9 cellular contexts compared by ENCODE assay signal in genomic region chr18:56709463-56709862, GRCh38. TPM values are rescaled to one million over a fixed set of nuclear protein-coding genes. Genes with fewer than 3 reads are reported as not detected.
DNase-seq lines count a peak whose midpoint lies in the region; ATAC-seq, FAIRE-seq and TF ChIP-seq lines count a peak whose summit lies in the region.
"Had no signal": no experiment of that assay in that cellular context is flagged by ENCODE, and none has a peak within 500 bp of the region (broad histone marks: within the 10 kb centered on the region; RNA-seq: fewer than 3 reads in every experiment).

No MANE protein-coding gene starts in this region.

- ATAC-seq in CD8-positive, alpha-beta T cell, result peak; percentile 100
- peak; percentile 99 for ATAC-seq in GM18519 (IDR thresholded peaks at IDR 0.05; ENCODE audit: low FRiP score, unreplicated experiment)
- ATAC-seq in HG02870 (IDR thresholded peaks at IDR 0.05; ENCODE audit: unreplicated experiment), result peak; percentile 100

- H3K27me3 Mint-ChIP-seq in CD8-positive, alpha-beta T cell (ENCODE audit: low read depth), result no peaks in the 10 kb centered on the region
- no peaks in the 10 kb centered on the region for H3K27me3 Mint-ChIP-seq in activated T-helper 1 cell treated with anti-CD3 and anti-CD28 coated beads, Interleukin-12 subunit alpha, Interleukin-12 subunit beta, Interleukin-2, Interleukin-4 antibody, amounts not matched to agents 30 ng/mL and 10 ng/mL and 1 ng/mL, durations not matched to agents 14 hours and 24 hours and 36 hours (ENCODE audit: insufficient read depth)
- H3K27me3 Mint-ChIP-seq: activated naive CD8-positive, alpha-beta T cell had no signal

- no peaks in the 10 kb centered on the region for H3K9me3 Mint-ChIP-seq in CD8-positive, alpha-beta T cell
- no peaks in the 10 kb centered on the region for H3K9me3 Mint-ChIP-seq in activated T-helper 1 cell treated with anti-CD3 and anti-CD28 coated beads, Interleukin-12 subunit alpha, Interleukin-12 subunit beta, Interleukin-2, Interleukin-4 antibody, amounts not matched to agents 30 ng/mL and 10 ng/mL and 1 ng/mL, durations not matched to agents 14 hours and 24 hours and 36 hours

- no peaks in the 10 kb centered on the region for H3K9me3 ChIP-seq in CD8-positive, alpha-beta T cell (ENCODE audit: low read length)
- H3K9me3 ChIP-seq in kidney (ENCODE audit: control insufficient read depth in 1 of 2, low read length in 2 of 2), result no peaks in the 10 kb centered on the region

- H3K4me1 Mint-ChIP-seq in CD8-positive, alpha-beta T cell (ENCODE audit: low read depth), result peaks cover 5% of the 10 kb centered on the region
- peaks cover 28% of the 10 kb centered on the region for H3K4me1 Mint-ChIP-seq in activated T-helper 1 cell treated with anti-CD3 and anti-CD28 coated beads, Interleukin-12 subunit alpha, Interleukin-12 subunit beta, Interleukin-2, Interleukin-4 antibody, amounts not matched to agents 30 ng/mL and 10 ng/mL and 1 ng/mL, durations not matched to agents 14 hours and 24 hours and 36 hours (ENCODE audit: low read depth)

- peak; percentile 58 for TF ChIP-seq CTCF in CD8-positive, alpha-beta T cell (IDR thresholded peaks at IDR 0.05)
- TF ChIP-seq CTCF in kidney (IDR thresholded peaks at IDR 0.05; ENCODE audit: borderline replicate concordance, extremely low read depth, insufficient read depth), result peak; percentile 6

- peak; percentile 3 for FAIRE-seq in kidney (lab: Jason Lieb, UNC)

- CTCF ChIA-PET in CD8-positive, alpha-beta T cell (lab: Charles Lee), result interaction anchor here (0.8 to 1.2 kb wide), 4 partner anchors 12 to 78 kb away, joined by 3 to 4 read pairs (median 3); partner anchors contain the start of gene TXNL1

- no peaks in the 10 kb centered on the region for H3K36me3 ChIP-seq in CD8-positive, alpha-beta T cell (ENCODE audit: insufficient read depth, low read length)
- H3K36me3 ChIP-seq in kidney (ENCODE audit: control insufficient read depth in 1 of 2, insufficient read depth in 2 of 2, low read length in 2 of 2), result no peaks in the 10 kb centered on the region

- no peaks in the 10 kb centered on the region for H3K27me3 ChIP-seq in CD8-positive, alpha-beta T cell (ENCODE audit: insufficient read depth, low read length)

- DNase-seq in CD8-positive, alpha-beta T cell, result peak in 5 of 7 experiments; percentile 2 to 35 (median 27)
- DNase-seq in NCI-H1694 (lab: John Stamatoyannopoulos, UW) (peak; percentile 2), kidney (no peak), NK-92 (lab: John Stamatoyannopoulos, UW; ENCODE audit: unreplicated experiment) (no peak), NCI-H1105 treated with DMSO at 0.1 percent for 48 hours (lab: John Stamatoyannopoulos, UW) (no peak)
- peak; percentile 41 for DNase-seq in activated T-helper 1 cell treated with anti-CD3 and anti-CD28 coated beads, Interleukin-12 subunit alpha, Interleukin-12 subunit beta, Interleukin-2, Interleukin-4 antibody, amounts not matched to agents 30 ng/mL and 10 ng/mL and 1 ng/mL, durations not matched to agents 14 hours and 24 hours and 36 hours (ENCODE audit: low spot score)

- H3K27ac Mint-ChIP-seq in CD8-positive, alpha-beta T cell, result no peak overlapping the region
- no peak overlapping the region for H3K27ac Mint-ChIP-seq in activated T-helper 1 cell treated with anti-CD3 and anti-CD28 coated beads, Interleukin-12 subunit alpha, Interleukin-12 subunit beta, Interleukin-2, Interleukin-4 antibody, amounts not matched to agents 30 ng/mL and 10 ng/mL and 1 ng/mL, durations not matched to agents 14 hours and 24 hours and 36 hours
- H3K27ac Mint-ChIP-seq: activated naive CD8-positive, alpha-beta T cell had no signal

- H3K4me1 ChIP-seq in CD8-positive, alpha-beta T cell (ENCODE audit: insufficient read depth, low read length), result no peaks in the 10 kb centered on the region
- H3K4me1 ChIP-seq in kidney (ENCODE audit: control insufficient read depth in 1 of 2, insufficient read depth in 1 of 2, low read depth in 1 of 2, low read length in 2 of 2), result no peaks in the 10 kb centered on the region

- H3K27ac ChIP-seq in CD8-positive, alpha-beta T cell (ENCODE audit: low read depth, low read length), result no peak overlapping the region
- H3K27ac ChIP-seq in kidney (ENCODE audit: low read depth in 2 of 2, low read length in 2 of 2), result no peak overlapping the region

- POLR2A ChIA-PET in CD8-positive, alpha-beta T cell (lab: Charles Lee), result no interaction called here

- intact Hi-C loops in CD8-positive, alpha-beta T cell (cut with DNase I, micrococcal nuclease), result loop anchor here (1.0 to 2.0 kb wide), 3 partner anchors 58 to 71 kb away; partner anchors contain the start of genes WDR7 (in 2 of the 2) and TXNL1 (in 1 of the 2)
- intact Hi-C loops in activated T-helper 1 cell treated with anti-CD3 and anti-CD28 coated beads, Interleukin-12 subunit alpha, Interleukin-12 subunit beta, Interleukin-2, Interleukin-4 antibody, amounts not matched to agents 30 ng/mL and 10 ng/mL and 1 ng/mL, durations not matched to agents 14 hours and 24 hours and 36 hours (cut with micrococcal nuclease), result loop anchor here (1.0 to 2.0 kb wide), 8 partner anchors 8 to 1294 kb away; partner anchors contain the start of genes TXNL1 and WDR7
- intact Hi-C loops in kidney (cut with DNase I), result no loop called here

- H3K9ac ChIP-seq in kidney (ENCODE audit: low read length in 2 of 2), result no peak overlapping the region

- H3K4me3 Mint-ChIP-seq in CD8-positive, alpha-beta T cell, result no peak overlapping the region
- H3K4me3 Mint-ChIP-seq in activated T-helper 1 cell treated with anti-CD3 and anti-CD28 coated beads, Interleukin-12 subunit alpha, Interleukin-12 subunit beta, Interleukin-2, Interleukin-4 antibody, amounts not matched to agents 30 ng/mL and 10 ng/mL and 1 ng/mL, durations not matched to agents 14 hours and 24 hours and 36 hours, result no peak overlapping the region
- H3K4me3 Mint-ChIP-seq: activated naive CD8-positive, alpha-beta T cell had no signal

- peaks cover 8% of the 10 kb centered on the region for H3K36me3 Mint-ChIP-seq in CD8-positive, alpha-beta T cell
- H3K36me3 Mint-ChIP-seq in activated T-helper 1 cell treated with anti-CD3 and anti-CD28 coated beads, Interleukin-12 subunit alpha, Interleukin-12 subunit beta, Interleukin-2, Interleukin-4 antibody, amounts not matched to agents 30 ng/mL and 10 ng/mL and 1 ng/mL, durations not matched to agents 14 hours and 24 hours and 36 hours (ENCODE audit: low read depth), result peaks cover 9% of the 10 kb centered on the region

- H3K4me3 ChIP-seq in CD8-positive, alpha-beta T cell (ENCODE audit: low read depth, low read length), result no peak overlapping the region
- no peak overlapping the region for H3K4me3 ChIP-seq in kidney (ENCODE audit: low read length in 2 of 2)

RNA-seq across cellular contexts. Expression of gene WDR7, which starts 58.3 kb away (rescaled TPM):
- 10 to 100 TPM; 21.0 to 22.1 TPM for total RNA-seq in CD8-positive, alpha-beta T cell
- 28.4 and 32.2 TPM in 2 replicates for total RNA-seq in activated T-helper 1 cell treated with anti-CD3 and anti-CD28 coated beads, Interleukin-12 subunit alpha, Interleukin-12 subunit beta, Interleukin-2, Interleukin-4 antibody, amounts not matched to agents 30 ng/mL and 10 ng/mL and 1 ng/mL, durations not matched to agents 14 hours and 24 hours and 36 hours
- 34.4 TPM for total RNA-seq in kidney
- polyA plus RNA-seq in kidney (ENCODE audit: insufficient read depth, low read depth, low replicate concordance), result 7.3 TPM

Comparison
In these comparisons a context has a peak if more than half of its experiments do, and no peak if none do; other contexts are left out.
1. DNase-seq: peak in CD8-positive, alpha-beta T cell (5 of 7), NCI-H1694 (single experiment) and activated T-helper 1 cell treated with anti-CD3 and anti-CD28 coated beads, Interleukin-12 subunit alpha, Interleukin-12 subunit beta, Interleukin-2, Interleukin-4 antibody, amounts not matched to agents 30 ng/mL and 10 ng/mL and 1 ng/mL, durations not matched to agents 14 hours and 24 hours and 36 hours (single experiment); none in kidney (single experiment), NK-92 (single experiment) and NCI-H1105 treated with DMSO at 0.1 percent for 48 hours (single experiment).
2. Peak in every context shown above with its lines, with median percentiles within 50 percentile points of each other: ATAC-seq.